ENCODE assay signal across 1 cellular context in genomic region chr20:8012724-8013123, GRCh38.
TF ChIP-seq lines count a peak whose summit lies in the region.

No MANE protein-coding gene starts in this region.

TF ChIP-seq in WTC11, 78 proteins besides CTCF, POLR2A, EP300 and RAD21 (continued from another document):
- no peak for TF ChIP-seq AR (CRISPR knock-in tag; IDR thresholded peaks at IDR 0.05)
- no peak for TF ChIP-seq TEAD1 (CRISPR knock-in tag; IDR thresholded peaks at IDR 0.05)
- TF ChIP-seq ZNF138 (CRISPR knock-in tag; conservative IDR thresholded peaks at IDR 0.05), result no peak
- TF ChIP-seq OVOL2 (CRISPR knock-in tag; IDR thresholded peaks at IDR 0.05; ENCODE audit: borderline replicate concordance), result no peak
- TF ChIP-seq ATF3 (CRISPR knock-in tag; conservative IDR thresholded peaks at IDR 0.05), result no peak
- no peak for TF ChIP-seq ATF1 (CRISPR knock-in tag; IDR thresholded peaks at IDR 0.05)
- TF ChIP-seq NFE2L1 (CRISPR knock-in tag; IDR thresholded peaks at IDR 0.05), result no peak
- no peak for TF ChIP-seq ZNF263 (CRISPR knock-in tag; IDR thresholded peaks at IDR 0.05; ENCODE audit: low read depth)
- no peak for TF ChIP-seq SOX15 (CRISPR knock-in tag; IDR thresholded peaks at IDR 0.05)
- no peak for TF ChIP-seq MLX (CRISPR knock-in tag; IDR thresholded peaks at IDR 0.05)
- no peak for TF ChIP-seq ZBTB43 (CRISPR knock-in tag; IDR thresholded peaks at IDR 0.05)
- TF ChIP-seq NFYB (CRISPR knock-in tag; conservative IDR thresholded peaks at IDR 0.05; ENCODE audit: low read depth), result no peak
- no peak for TF ChIP-seq ESRRA (CRISPR knock-in tag; IDR thresholded peaks at IDR 0.05; ENCODE audit: borderline replicate concordance)
- TF ChIP-seq ZBTB21 (CRISPR knock-in tag; IDR thresholded peaks at IDR 0.05; ENCODE audit: borderline replicate concordance), result no peak
- TF ChIP-seq ZNF121 (CRISPR knock-in tag; IDR thresholded peaks at IDR 0.05), result no peak
- TF ChIP-seq NR2C2 (CRISPR knock-in tag; IDR thresholded peaks at IDR 0.05), result no peak
